ENCODE assay signal across 28 cellular contexts in the genomic region with DNA sequence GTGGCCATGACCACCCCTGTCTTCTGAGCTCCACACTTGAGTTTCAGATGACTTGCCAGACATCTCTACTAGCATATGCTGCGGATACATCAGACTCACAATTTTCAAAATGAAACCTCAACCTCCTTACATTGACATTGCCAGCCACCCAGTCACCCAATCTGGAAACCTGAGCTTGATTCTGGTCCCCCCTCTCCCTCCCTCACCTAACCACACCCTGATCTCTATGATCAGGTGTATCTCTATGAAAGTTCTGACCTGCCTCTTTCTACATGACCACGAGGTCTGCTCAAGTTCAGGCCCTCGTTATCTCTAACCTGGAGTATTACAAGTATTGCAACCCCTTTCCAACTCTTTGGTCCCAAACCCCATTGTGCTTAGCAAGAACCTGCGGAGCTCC.
"Had no signal": no experiment of that assay in that cellular context is flagged by ENCODE, and none has a peak within 500 bp of the region (broad histone marks: within the 10 kb centered on the region; RNA-seq: fewer than 3 reads in every experiment).

No MANE protein-coding gene starts in this region.

- H3K4me1 Mint-ChIP-seq: stimulated activated naive B cell treated with anti-CD40 and anti-IgM and Interleukin-4, amounts not matched to agents 10 μg/mL and 1 μg/mL and 100 μg/mL, for 72 hours had no signal

- H3K36me3 Mint-ChIP-seq: natural killer cell; neural progenitor cell; stimulated activated effector memory CD8-positive, alpha-beta T cell treated with anti-CD3 and anti-CD28 coated beads, Interleukin-12 subunit alpha, Interleukin-12 subunit beta, amount 100 ng/mL, for 72 hours; stimulated activated naive B cell treated with anti-CD40 and anti-IgM and Interleukin-4, amounts not matched to agents 10 μg/mL and 1 μg/mL and 100 μg/mL, for 72 hours had no signal

- H3K79me2 ChIP-seq: parathyroid adenoma had no signal

- H3K9ac ChIP-seq: neural progenitor cell, parathyroid adenoma had no signal

- DNase-seq: natural killer cell; occipital lobe; ovary; posterior cingulate gyrus; psoas muscle; right cardiac atrium; right lobe of liver; sigmoid colon; small intestine; stimulated activated CD4-positive, alpha-beta T cell treated with anti-CD3 and anti-CD28 coated beads, Interleukin-15, amount 100 ng/mL, for 24 hours; stimulated activated CD4-positive, alpha-beta T cell treated with anti-CD3 and anti-CD28 coated beads, Interleukin-2, amount 100 ng/mL, for 24 hours; stimulated activated CD4-positive, alpha-beta T cell treated with anti-CD3 and anti-CD28 coated beads, Interleukin-2, amount 100 ng/mL, for 48 hours; stimulated activated CD4-positive, alpha-beta T cell treated with anti-CD3 and anti-CD28 coated beads, Interleukin-4, amount 100 ng/mL, for 24 hours; stimulated activated naive B cell treated with anti-CD40 and anti-IgM and Interleukin-4, amounts not matched to agents 10 μg/mL and 1 μg/mL and 100 μg/mL, for 72 hours; stimulated activated naive CD4-positive, alpha-beta T cell treated with Interleukin-2 at 50 U/mL for 16 hours; thyroid gland; trophoblast cell; upper lobe of left lung had no signal

- H3K9me3 Mint-ChIP-seq: natural killer cell; neural progenitor cell; stimulated activated naive B cell treated with anti-CD40 and anti-IgM and Interleukin-4, amounts not matched to agents 10 μg/mL and 1 μg/mL and 100 μg/mL, for 72 hours had no signal

- H3K9me3 ChIP-seq: ovary, psoas muscle, right lobe of liver, sigmoid colon, stomach, thoracic aorta, thyroid gland, tibial nerve, upper lobe of left lung, vagina had no signal

- H3K4me1 ChIP-seq: neural progenitor cell, parathyroid adenoma, psoas muscle, right lobe of liver, sigmoid colon, stomach, thyroid gland, tibial nerve, vagina had no signal

- H3K4me3 Mint-ChIP-seq: natural killer cell; nephron; neural progenitor cell; stimulated activated effector memory CD8-positive, alpha-beta T cell treated with anti-CD3 and anti-CD28 coated beads, Interleukin-12 subunit alpha, Interleukin-12 subunit beta, amount 100 ng/mL, for 72 hours; stimulated activated naive B cell treated with anti-CD40 and anti-IgM and Interleukin-4, amounts not matched to agents 10 μg/mL and 1 μg/mL and 100 μg/mL, for 72 hours; stimulated activated naive CD8-positive, alpha-beta T cell treated with anti-CD3 and anti-CD28 coated beads, Interleukin-15, Interleukin-2, amounts not matched to agents 100 ng/mL and 50 ng/mL, for 24 hours had no signal

- H3K4me3 ChIP-seq: neural progenitor cell, ovary, psoas muscle, right lobe of liver, sigmoid colon, stomach, thoracic aorta, thyroid gland, tibial nerve, upper lobe of left lung, vagina had no signal

- H3K36me3 ChIP-seq: neural progenitor cell, ovary, right lobe of liver, sigmoid colon, stomach, thoracic aorta, thyroid gland, tibial nerve, upper lobe of left lung, vagina had no signal

- H2AFZ ChIP-seq: neural progenitor cell, parathyroid adenoma had no signal

- H3K27ac ChIP-seq: neural progenitor cell, ovary, parathyroid adenoma, psoas muscle, right lobe of liver, sigmoid colon, stomach, thoracic aorta, thyroid gland, tibial nerve, upper lobe of left lung, vagina had no signal

- H3K4me2 ChIP-seq: neural progenitor cell had no signal

- H3K27ac Mint-ChIP-seq: neural progenitor cell; progenitor cell of endocrine pancreas; stimulated activated effector memory CD8-positive, alpha-beta T cell treated with anti-CD3 and anti-CD28 coated beads, Interleukin-12 subunit alpha, Interleukin-12 subunit beta, amount 100 ng/mL, for 72 hours; stimulated activated naive B cell treated with anti-CD40 and anti-IgM and Interleukin-4, amounts not matched to agents 10 μg/mL and 1 μg/mL and 100 μg/mL, for 72 hours; stimulated activated naive CD8-positive, alpha-beta T cell treated with anti-CD3 and anti-CD28 coated beads, Interleukin-15, Interleukin-2, amounts not matched to agents 100 ng/mL and 50 ng/mL, for 24 hours had no signal

- ATAC-seq: natural killer cell; psoas muscle; right cardiac atrium; right lobe of liver; stimulated activated effector memory CD8-positive, alpha-beta T cell treated with anti-CD3 and anti-CD28 coated beads, Interleukin-12 subunit alpha, Interleukin-12 subunit beta, amount 100 ng/mL, for 72 hours; stimulated activated naive B cell treated with anti-CD40 and anti-IgM and Interleukin-4, amounts not matched to agents 10 μg/mL and 1 μg/mL and 100 μg/mL, for 72 hours had no signal

- H3K27me3 ChIP-seq: neural progenitor cell, ovary, right lobe of liver, sigmoid colon, thyroid gland, tibial nerve, upper lobe of left lung, vagina had no signal
